In the genomic region with DNA sequence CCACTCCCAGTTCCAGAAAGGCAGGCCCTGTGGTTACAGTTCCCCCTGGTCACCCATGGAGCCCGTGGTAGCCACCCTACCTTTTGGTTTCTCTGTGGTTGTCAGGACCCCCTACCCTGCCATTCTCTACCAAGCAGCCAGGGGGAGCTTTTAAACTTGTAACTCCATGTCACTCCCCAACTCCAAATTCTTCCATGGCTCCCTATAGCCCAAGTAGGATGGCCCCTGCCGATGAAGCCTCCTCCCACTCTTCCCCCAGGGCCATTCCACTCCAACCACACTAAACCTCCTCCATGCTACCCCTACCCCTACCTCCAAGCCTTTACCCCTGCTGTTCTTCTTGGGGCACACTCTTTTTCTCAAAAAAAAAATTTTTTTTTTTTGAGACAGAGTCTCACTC, we compare ENCODE assay signal across 8 cellular contexts. TPM values are rescaled to one million over a fixed set of nuclear protein-coding genes. Genes with fewer than 3 reads are reported as not detected.
DNase-seq lines count a peak whose midpoint lies in the region; ATAC-seq and TF ChIP-seq lines count a peak whose summit lies in the region.

No MANE protein-coding gene starts in this region.

- H3K27ac ChIP-seq in adrenal gland = peak overlapping the region in 2 of 5 donors; percentile 49 to 86
- H3K27ac ChIP-seq in liver (ENCODE audit: low read depth in 1 of 2, low read length in 2 of 2) = no peak overlapping the region

- ATAC-seq in HG02885 (IDR thresholded peaks at IDR 0.05; ENCODE audit: poor library complexity, unreplicated experiment) (no peak), GM19395 (IDR thresholded peaks at IDR 0.05; ENCODE audit: unreplicated experiment) (no peak)

- no peaks in the 10 kb centered on the region for H3K36me3 Mint-ChIP-seq in type B pancreatic cell

- H3K4me3 Mint-ChIP-seq in type B pancreatic cell = peak overlapping the region; percentile 74

- no peak for DNase-seq in AG04449 (ENCODE audit: low read depth, low spot score)
- peak; percentile 13 for DNase-seq in GF-D8 (lab: John Stamatoyannopoulos, UW)
- DNase-seq in OCI-M2 (lab: John Stamatoyannopoulos, UW; ENCODE audit: unreplicated experiment) = peak; percentile 88
- DNase-seq in adrenal gland = peak in 1 of 7 donors; percentile 33
- DNase-seq in type B pancreatic cell (ENCODE audit: extremely low spot score, unreplicated experiment) = no peak

- H3K36me3 ChIP-seq in adrenal gland (replicated peaks in 1 of 2) = no peaks in the 10 kb centered on the region
- peaks cover 0 to 2% (median 0%) of the 10 kb centered on the region in 4 donors for H3K36me3 ChIP-seq in liver (ENCODE audit: control insufficient read depth in 4 of 4, insufficient read depth in 3 of 4, low read depth in 1 of 4, low read length in 3 of 4)

- TF ChIP-seq RAD21 in liver (IDR thresholded peaks at IDR 0.05) = peak; percentile 45 to 77

- CTCF ChIA-PET in AG04449 (lab: Yijun Ruan, JAX) = interaction anchor here (0.7 to 2.1 kb wide), 10 partner anchors 9 to 297 kb away, joined by 3 to 17 read pairs (median 4); a partner anchor contains a TSS

- POLR2A ChIA-PET in AG04449 (lab: Yijun Ruan, JAX) = no interaction called here

- TF ChIP-seq POLR2A in adrenal gland (IDR thresholded peaks at IDR 0.05) = no peak

- no peak overlapping the region for H3K4me3 ChIP-seq in AG04449 (ENCODE audit: low read depth, low read length)
- H3K4me3 ChIP-seq in adrenal gland = no peak overlapping the region
- H3K4me3 ChIP-seq in liver (ENCODE audit: low read depth in 1 of 3, low read length in 3 of 3) = no peak overlapping the region

- peak; percentile 12 for TF ChIP-seq CTCF in AG04449 (IDR thresholded peaks at IDR 0.05; ENCODE audit: insufficient read depth, low read length, missing control alignments)
- peak in 5 of 6 experiments; percentile 21 to 50 (median 39) for TF ChIP-seq CTCF in adrenal gland (IDR thresholded peaks at IDR 0.05)
- TF ChIP-seq CTCF in liver (IDR thresholded peaks at IDR 0.05; ENCODE audit: low read depth, low read length, missing input control) = peak; percentile 48
- TF ChIP-seq CTCF in type B pancreatic cell (conservative IDR thresholded peaks at IDR 0.05) = peak; percentile 68

- H3K9ac ChIP-seq in liver (ENCODE audit: low read depth in 1 of 2, low read length in 2 of 2) = peak overlapping the region in 1 of 2 donors; percentile 8

- H3K4me1 ChIP-seq in adrenal gland (replicated peaks in 1 of 2) (peaks cover 7 to 28% of the 10 kb centered on the region in 2 donors), liver (ENCODE audit: control insufficient read depth in 4 of 4, insufficient read depth in 4 of 4, low read length in 3 of 4) (peaks cover 0 to 15% (median 8%) of the 10 kb centered on the region in 4 donors)

- 62 to 85% (median 67%) methylated on average over 2 of the region's 2 CpGs for WGBS in adrenal gland, 4 donors
- 58% methylated on average over 2 of the region's 2 CpGs for WGBS in liver

- H3K9me3 ChIP-seq in adrenal gland (replicated peaks in 1 of 3) = no peaks in the 10 kb centered on the region
- no peaks in the 10 kb centered on the region for H3K9me3 ChIP-seq in liver (ENCODE audit: control insufficient read depth in 4 of 4, low read length in 3 of 4)

- H3K4me1 Mint-ChIP-seq in type B pancreatic cell (ENCODE audit: unreplicated experiment) = peaks cover 15% of the 10 kb centered on the region

- H3K9me3 Mint-ChIP-seq in type B pancreatic cell = no peaks in the 10 kb centered on the region

- peak overlapping the region; percentile 64 for H3K27ac Mint-ChIP-seq in type B pancreatic cell

- H3K27me3 Mint-ChIP-seq in type B pancreatic cell = no peaks in the 10 kb centered on the region

- no peaks in the 10 kb centered on the region for H3K27me3 ChIP-seq in adrenal gland
- H3K27me3 ChIP-seq in liver (ENCODE audit: control insufficient read depth in 4 of 4, insufficient read depth in 4 of 4, low read length in 3 of 4) = no peaks in the 10 kb centered on the region

- intact Hi-C loops in adrenal gland (cut with DNase I) = no loop called here

TF ChIP-seq in liver, 16 proteins besides CTCF, POLR2A, EP300 and RAD21:
- TF ChIP-seq, protein P1, sequence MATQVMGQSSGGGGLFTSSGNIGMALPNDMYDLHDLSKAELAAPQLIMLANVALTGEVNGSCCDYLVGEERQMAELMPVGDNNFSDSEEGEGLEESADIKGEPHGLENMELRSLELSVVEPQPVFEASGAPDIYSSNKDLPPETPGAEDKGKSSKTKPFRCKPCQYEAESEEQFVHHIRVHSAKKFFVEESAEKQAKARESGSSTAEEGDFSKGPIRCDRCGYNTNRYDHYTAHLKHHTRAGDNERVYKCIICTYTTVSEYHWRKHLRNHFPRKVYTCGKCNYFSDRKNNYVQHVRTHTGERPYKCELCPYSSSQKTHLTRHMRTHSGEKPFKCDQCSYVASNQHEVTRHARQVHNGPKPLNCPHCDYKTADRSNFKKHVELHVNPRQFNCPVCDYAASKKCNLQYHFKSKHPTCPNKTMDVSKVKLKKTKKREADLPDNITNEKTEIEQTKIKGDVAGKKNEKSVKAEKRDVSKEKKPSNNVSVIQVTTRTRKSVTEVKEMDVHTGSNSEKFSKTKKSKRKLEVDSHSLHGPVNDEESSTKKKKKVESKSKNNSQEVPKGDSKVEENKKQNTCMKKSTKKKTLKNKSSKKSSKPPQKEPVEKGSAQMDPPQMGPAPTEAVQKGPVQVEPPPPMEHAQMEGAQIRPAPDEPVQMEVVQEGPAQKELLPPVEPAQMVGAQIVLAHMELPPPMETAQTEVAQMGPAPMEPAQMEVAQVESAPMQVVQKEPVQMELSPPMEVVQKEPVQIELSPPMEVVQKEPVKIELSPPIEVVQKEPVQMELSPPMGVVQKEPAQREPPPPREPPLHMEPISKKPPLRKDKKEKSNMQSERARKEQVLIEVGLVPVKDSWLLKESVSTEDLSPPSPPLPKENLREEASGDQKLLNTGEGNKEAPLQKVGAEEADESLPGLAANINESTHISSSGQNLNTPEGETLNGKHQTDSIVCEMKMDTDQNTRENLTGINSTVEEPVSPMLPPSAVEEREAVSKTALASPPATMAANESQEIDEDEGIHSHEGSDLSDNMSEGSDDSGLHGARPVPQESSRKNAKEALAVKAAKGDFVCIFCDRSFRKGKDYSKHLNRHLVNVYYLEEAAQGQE (IDR thresholded peaks at IDR 0.05) = no peak
- no peak for TF ChIP-seq SP1 (IDR thresholded peaks at IDR 0.05)
- no peak for TF ChIP-seq HNF4A (conservative IDR thresholded peaks at IDR 0.05)
- TF ChIP-seq, protein P2, sequence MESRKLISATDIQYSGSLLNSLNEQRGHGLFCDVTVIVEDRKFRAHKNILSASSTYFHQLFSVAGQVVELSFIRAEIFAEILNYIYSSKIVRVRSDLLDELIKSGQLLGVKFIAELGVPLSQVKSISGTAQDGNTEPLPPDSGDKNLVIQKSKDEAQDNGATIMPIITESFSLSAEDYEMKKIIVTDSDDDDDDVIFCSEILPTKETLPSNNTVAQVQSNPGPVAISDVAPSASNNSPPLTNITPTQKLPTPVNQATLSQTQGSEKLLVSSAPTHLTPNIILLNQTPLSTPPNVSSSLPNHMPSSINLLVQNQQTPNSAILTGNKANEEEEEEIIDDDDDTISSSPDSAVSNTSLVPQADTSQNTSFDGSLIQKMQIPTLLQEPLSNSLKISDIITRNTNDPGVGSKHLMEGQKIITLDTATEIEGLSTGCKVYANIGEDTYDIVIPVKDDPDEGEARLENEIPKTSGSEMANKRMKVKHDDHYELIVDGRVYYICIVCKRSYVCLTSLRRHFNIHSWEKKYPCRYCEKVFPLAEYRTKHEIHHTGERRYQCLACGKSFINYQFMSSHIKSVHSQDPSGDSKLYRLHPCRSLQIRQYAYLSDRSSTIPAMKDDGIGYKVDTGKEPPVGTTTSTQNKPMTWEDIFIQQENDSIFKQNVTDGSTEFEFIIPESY (IDR thresholded peaks at IDR 0.05) = no peak
- no peak for TF ChIP-seq FOXA1 (IDR thresholded peaks at IDR 0.05)
- no peak for TF ChIP-seq HNF4G (IDR thresholded peaks at IDR 0.05)
- TF ChIP-seq YY1 (IDR thresholded peaks at IDR 0.05) = no peak
- TF ChIP-seq JUND (IDR thresholded peaks at IDR 0.05) = no peak
- no peak for TF ChIP-seq RXRA (IDR thresholded peaks at IDR 0.05)
- no peak for TF ChIP-seq TAF1 (conservative IDR thresholded peaks at IDR 0.05)
- no peak for TF ChIP-seq GABPA (IDR thresholded peaks at IDR 0.05 in 1 of 2, conservative IDR thresholded peaks at IDR 0.05 in 1 of 2)

RNA-seq across cellular contexts. Expression of a gene that starts 2.2 kb away (rescaled TPM):
- total RNA-seq in adrenal gland = 1 to 10 TPM; 2.1 to 9.5 (median 6.6) TPM
- 1 to 10 TPM; 1.6 to 3.5 (median 3.1) TPM for polyA plus RNA-seq in adrenal gland
- 1 to 10 TPM; 2.6 to 4.8 TPM for total RNA-seq in liver
- 1 to 10 TPM; 1.2 to 4.0 TPM for polyA plus RNA-seq in liver
- total RNA-seq in type B pancreatic cell (ENCODE audit: low replicate concordance) = 8.0 and 23.3 TPM in 2 replicates

RNA-seq across cellular contexts. Expression of a gene that starts 23.1 kb away (rescaled TPM):
- total RNA-seq in adrenal gland (100 to 1,000 TPM in 1 of 8 donors, 10 to 100 TPM in 7; 43.7 to 123 (median 86.0) TPM), liver (10 to 100 TPM; 21.5 to 23.4 TPM), type B pancreatic cell (ENCODE audit: low replicate concordance) (67.3 and 68.0 TPM in 2 replicates)
- polyA plus RNA-seq in adrenal gland (10 to 100 TPM; 33.4 to 56.4 (median 43.8) TPM), liver (10 to 100 TPM; 44.0 to 74.8 TPM)

RNA-seq across cellular contexts. Expression of a gene that starts 34.2 kb away (rescaled TPM):
- total RNA-seq in adrenal gland = 10 to 100 TPM; 23.6 to 48.2 (median 35.2) TPM
- polyA plus RNA-seq in adrenal gland = 10 to 100 TPM; 35.5 to 49.7 (median 44.0) TPM
- total RNA-seq in liver = 10 to 100 TPM; 19.7 to 47.1 TPM
- polyA plus RNA-seq in liver = 10 to 100 TPM in 1 of 2 donors, 1 to 10 TPM in 1; 8.7 to 20.3 TPM
- total RNA-seq in type B pancreatic cell (ENCODE audit: low replicate concordance) = 85.0 and 167 TPM in 2 replicates

RNA-seq across cellular contexts. Expression of a gene that starts 42.0 kb away (rescaled TPM):
- total RNA-seq in adrenal gland = 10 to 100 TPM; 12.2 to 90.4 (median 34.4) TPM
- polyA plus RNA-seq in adrenal gland = 10 to 100 TPM in 2 of 3 donors, 1 to 10 TPM in 1; 8.8 to 27.6 (median 13.5) TPM
- 10 to 100 TPM; 20.5 to 26.3 TPM for total RNA-seq in liver
- 10 to 100 TPM in 1 of 2 donors, 1 to 10 TPM in 1; 7.8 to 19.1 TPM for polyA plus RNA-seq in liver
- 3.3 and 3.6 TPM in 2 replicates for total RNA-seq in type B pancreatic cell (ENCODE audit: low replicate concordance)

RNA-seq across cellular contexts. Expression of a gene that starts 57.8 kb away (rescaled TPM):
- total RNA-seq in adrenal gland = 1 to 10 TPM in 1 of 8 donors, under 1 TPM in 4, not detected in 3; 0.39 to 1.0 (median 0.53) TPM
- polyA plus RNA-seq in adrenal gland = under 1 TPM in 2 of 3 donors, not detected in 1; 0.34 to 0.48 TPM
- 10 to 100 TPM in 1 of 2 donors, under 1 TPM in 1; 0.33 to 74.1 TPM for total RNA-seq in liver
- under 1 TPM in 1 of 2 donors, not detected in 1; 0.05 TPM for polyA plus RNA-seq in liver
- 2.8 and 5.3 TPM in 2 replicates for total RNA-seq in type B pancreatic cell (ENCODE audit: low replicate concordance)

Comparison
In these comparisons a context has a peak if more than half of its experiments do, and no peak if none do; other contexts are left out.
1. DNase-seq: peak in GF-D8 (single experiment) and OCI-M2 (single experiment); none in AG04449 (single experiment) and type B pancreatic cell (single experiment).
2. CTCF ChIP-seq: peak in every context shown above with its lines; median percentile 68 in type B pancreatic cell; 48 in liver; 39 in adrenal gland; 12 in AG04449.